In genomic region chr12:25257590-25258324, GRCh38 we compare ENCODE assay signal across 1 cellular context.
TF ChIP-seq lines count a peak whose summit lies in the region.

No MANE protein-coding gene starts in this region.

TF ChIP-seq in HepG2, 621 proteins besides CTCF, POLR2A, EP300 and RAD21 (continued from another document):
- TF ChIP-seq PAXIP1 (CRISPR knock-in tag; conservative IDR thresholded peaks at IDR 0.05) = peak; percentile 48; the same call in 1 of the 2 replicates
- no peak for TF ChIP-seq ZIK1 (CRISPR knock-in tag; IDR thresholded peaks at IDR 0.05; ENCODE audit: borderline replicate concordance, low read depth)
- no peak for TF ChIP-seq MEIS1 (CRISPR knock-in tag; IDR thresholded peaks at IDR 0.05; ENCODE audit: borderline replicate concordance)
- peak; percentile 30 for TF ChIP-seq SKI (IDR thresholded peaks at IDR 0.05; ENCODE audit: partially characterized antibody)
- no peak for TF ChIP-seq BCLAF1 (IDR thresholded peaks at IDR 0.05)
- TF ChIP-seq SMARCC2 (IDR thresholded peaks at IDR 0.05) = no peak
- no peak for TF ChIP-seq NFE2 (CRISPR knock-in tag; IDR thresholded peaks at IDR 0.05)
- no peak for TF ChIP-seq ARID3A (IDR thresholded peaks at IDR 0.05; ENCODE audit: low read depth, low read length)
- TF ChIP-seq MAZ (IDR thresholded peaks at IDR 0.05; ENCODE audit: borderline replicate concordance, low read depth, low read length) = no peak
- no peak for TF ChIP-seq MAZ (CRISPR knock-in tag; IDR thresholded peaks at IDR 0.05; ENCODE audit: low read depth)
- TF ChIP-seq NFE2L2 (IDR thresholded peaks at IDR 0.05; ENCODE audit: low read length) = no peak
- no peak for TF ChIP-seq NCOR1 (IDR thresholded peaks at IDR 0.05; ENCODE audit: borderline replicate concordance, low read length)
- TF ChIP-seq HMG20B (CRISPR knock-in tag; conservative IDR thresholded peaks at IDR 0.05) = no peak
- TF ChIP-seq ZNF253 (CRISPR knock-in tag; IDR thresholded peaks at IDR 0.05; ENCODE audit: borderline replicate concordance) = no peak
- TF ChIP-seq POGZ (CRISPR knock-in tag; IDR thresholded peaks at IDR 0.05) = peak; percentile 53; the same call in 1 of the 2 replicates
- TF ChIP-seq ZKSCAN8 (CRISPR knock-in tag; IDR thresholded peaks at IDR 0.05; ENCODE audit: borderline replicate concordance) = no peak
- 0 out of 2 replicates have a peak, but pooled peaks have one; percentile 35 for TF ChIP-seq EHMT2 (IDR thresholded peaks at IDR 0.05; ENCODE audit: borderline replicate concordance, low read depth, low read length)
- TF ChIP-seq NCOA1 (CRISPR knock-in tag; IDR thresholded peaks at IDR 0.05) = no peak
- peak; percentile 31 for TF ChIP-seq ASH2L (IDR thresholded peaks at IDR 0.05; ENCODE audit: insufficient read length, low read depth, low read length)
- no peak for TF ChIP-seq POLR2AphosphoS2 (IDR thresholded peaks at IDR 0.05; ENCODE audit: low read depth, low read length)
- TF ChIP-seq ZNF326 (CRISPR knock-in tag; IDR thresholded peaks at IDR 0.05; ENCODE audit: borderline replicate concordance) = no peak
- TF ChIP-seq ZNF784 (CRISPR knock-in tag; IDR thresholded peaks at IDR 0.05; ENCODE audit: borderline replicate concordance) = no peak
- TF ChIP-seq ZNF605 (CRISPR knock-in tag; IDR thresholded peaks at IDR 0.05) = no peak
- TF ChIP-seq ZBTB40 (IDR thresholded peaks at IDR 0.05) = peak; percentile 60; the same call in 1 of the 2 replicates
- TF ChIP-seq ZBTB40 (CRISPR knock-in tag; IDR thresholded peaks at IDR 0.05) = no peak
- no peak for TF ChIP-seq ZNF260 (CRISPR knock-in tag; IDR thresholded peaks at IDR 0.05; ENCODE audit: borderline replicate concordance, low read depth)
- TF ChIP-seq AKAP8 (CRISPR knock-in tag; IDR thresholded peaks at IDR 0.05) = no peak
- no peak for TF ChIP-seq REXO4 (CRISPR knock-in tag; IDR thresholded peaks at IDR 0.05; ENCODE audit: borderline replicate concordance)
- TF ChIP-seq TBL1XR1 (IDR thresholded peaks at IDR 0.05; ENCODE audit: borderline replicate concordance, low read length, partially characterized antibody) = no peak
- TF ChIP-seq TOE1 (CRISPR knock-in tag; IDR thresholded peaks at IDR 0.05) = no peak
TF ChIP-seq in HepG2: peak in this region for 44.
